ENCODE assay signal across 16 cellular contexts in genomic region chr2:184945306-184945705, GRCh38.
DNase-seq lines count a peak whose midpoint lies in the region; ATAC-seq, FAIRE-seq and TF ChIP-seq lines count a peak whose summit lies in the region.
"Had no signal": no experiment of that assay in that cellular context is flagged by ENCODE, and none has a peak within 500 bp of the region (broad histone marks: within the 10 kb centered on the region; RNA-seq: fewer than 3 reads in every experiment).

No MANE protein-coding gene starts in this region.

- H4K20me1 ChIP-seq in PC-3 (ENCODE audit: low read length), result no peaks in the 10 kb centered on the region
- H4K20me1 ChIP-seq in H1 (replicated peaks in 1 of 2; ENCODE audit: control insufficient read depth in 1 of 2, insufficient read depth in 2 of 2, low read length in 2 of 2), result no peaks in the 10 kb centered on the region

- H3K23me2 ChIP-seq in H1 (ENCODE audit: low read depth, low read length), result no peaks in the 10 kb centered on the region

- H3K9me2 ChIP-seq in PC-3 (replicated peaks; ENCODE audit: low read length), result no peaks in the 10 kb centered on the region

- no peaks in the 10 kb centered on the region for H3K27me3 ChIP-seq in H7 (ENCODE audit: control insufficient read depth, insufficient read depth, low read length)
- no peaks in the 10 kb centered on the region for H3K27me3 ChIP-seq in PC-3 (ENCODE audit: low read length)
- H3K27me3 ChIP-seq in H1 (replicated peaks in 1 of 4; ENCODE audit: control insufficient read depth in 3 of 4, extremely low read depth in 1 of 4, insufficient read depth in 3 of 4, low read length in 3 of 4), result no peaks in the 10 kb centered on the region
- H3K27me3 ChIP-seq in neuron (ENCODE audit: insufficient read depth, low read length), result no peaks in the 10 kb centered on the region
- H3K27me3 ChIP-seq: Peyer's patch had no signal

- H4K8ac ChIP-seq in H1 (ENCODE audit: extremely low read depth, insufficient read depth, low read length), result no peak overlapping the region

- TF ChIP-seq EP300 in H1 (IDR thresholded peaks at IDR 0.05; ENCODE audit: borderline replicate concordance in 1 of 2, low read depth in 2 of 2, low read length in 2 of 2), result no peak

- TF ChIP-seq RAD21 in H1 (IDR thresholded peaks at IDR 0.05 in 1 of 2, conservative IDR thresholded peaks at IDR 0.05 in 1 of 2; ENCODE audit: low read depth in 2 of 2, low read length in 2 of 2), result 0 out of 4 replicates have a peak, but pooled peaks of 1 of the 2 experiments have one; percentile 1

- H3K27ac ChIP-seq in PC-3 (ENCODE audit: low read length), result no peak overlapping the region
- H3K27ac ChIP-seq in H1 (ENCODE audit: low read depth, low read length), result no peak overlapping the region
- H3K27ac ChIP-seq: Peyer's patch had no signal

- H3K18ac ChIP-seq in H1 (ENCODE audit: extremely low read depth, low read length), result no peak overlapping the region

- H3F3A ChIP-seq in PC-3 (ENCODE audit: low read length, unreplicated experiment), result no peaks in the 10 kb centered on the region

- no peak for TF ChIP-seq POLR2A in H1 (IDR thresholded peaks at IDR 0.05; ENCODE audit: control extremely low read depth in 1 of 2, low read depth in 2 of 2, low read length in 2 of 2)

- H2BK20ac ChIP-seq in H1 (ENCODE audit: low read length), result no peak overlapping the region

- no peak overlapping the region for H2AK5ac ChIP-seq in H1 (ENCODE audit: low read depth, low read length)

- H3K4me2 ChIP-seq in PC-3 (ENCODE audit: low read length) (no peak overlapping the region), H1 (ENCODE audit: insufficient read depth in 1 of 2, low read depth in 2 of 2, low read length in 2 of 2) (no peak overlapping the region)

- H2BK12ac ChIP-seq in H1 (ENCODE audit: low read depth, low read length), result no peak overlapping the region

- H3K9me3 ChIP-seq in PC-3 (ENCODE audit: low read length) (no peaks in the 10 kb centered on the region), H1 (ENCODE audit: insufficient read depth in 2 of 2, low read depth in 1 of 2, low read length in 1 of 2) (no peaks in the 10 kb centered on the region), neuron (ENCODE audit: low read length) (no peaks in the 10 kb centered on the region)
- H3K9me3 ChIP-seq: Peyer's patch had no signal

- CTCF ChIA-PET in PC-3 (lab: Charles Lee) (no interaction called here), H1 (lab: Charles Lee; ENCODE audit: partially characterized antibody) (interaction anchor here (0.6 kb wide), 1 partner anchor 471 kb away, joined by 3 read pairs; no protein-coding TSS in a partner anchor)

- TF ChIP-seq CTCF in PC-3 (conservative IDR thresholded peaks at IDR 0.05; ENCODE audit: low read depth, low read length), result no peak
- no peak for TF ChIP-seq CTCF in H1 (IDR thresholded peaks at IDR 0.05; ENCODE audit: control extremely low read depth in 1 of 3, insufficient read depth in 1 of 3, low read depth in 1 of 3, low read length in 3 of 3)

- H3K14ac ChIP-seq in H1 (ENCODE audit: insufficient read length), result no peak overlapping the region

- H2BK5ac ChIP-seq in H1 (ENCODE audit: low read depth, low read length), result no peak overlapping the region

- 76% methylated on average over 5 of the region's 5 CpGs; no CpG with 5 or more reads in 1 of the 2 experiments for WGBS in H1 (ENCODE audit: extremely low coverage in 1 of 2, insufficient coverage in 1 of 2, insufficient read length in 1 of 2, insufficient replicate concordance in 2 of 2, low coverage in 1 of 2, low lambda C conversion rate in 2 of 2, missing lambda C conversion rate in 1 of 2), 2 experiments

- no peak overlapping the region for H2BK120ac ChIP-seq in H1 (replicated peaks; ENCODE audit: low read depth, low read length)

- intact Hi-C loops in PC-3 (cut with micrococcal nuclease) (no loop called here), Right ventricle myocardium superior (cut with DNase I) (no loop called here)

- no peaks in the 10 kb centered on the region for H3K79me1 ChIP-seq in H1 (ENCODE audit: low read depth, low read length)

- no peak overlapping the region for H4K91ac ChIP-seq in H1 (replicated peaks; ENCODE audit: insufficient read length, low read length)

- no peak overlapping the region for H3K56ac ChIP-seq in H1 (replicated peaks; ENCODE audit: insufficient read length, low read depth, low read length)

- no peak overlapping the region for H3K9ac ChIP-seq in PC-3 (ENCODE audit: low read length)
- no peak overlapping the region for H3K9ac ChIP-seq in H1 (replicated peaks in 1 of 4; ENCODE audit: extremely low read depth in 1 of 4, low read depth in 3 of 4, low read length in 3 of 4)

- no peaks in the 10 kb centered on the region for H3K4me1 ChIP-seq in PC-3 (ENCODE audit: insufficient read depth, low read length)
- H3K4me1 ChIP-seq in H1 (replicated peaks in 1 of 4; ENCODE audit: control insufficient read depth in 3 of 4, insufficient read depth in 4 of 4, low read length in 3 of 4), result no peaks in the 10 kb centered on the region
- no peaks in the 10 kb centered on the region for H3K4me1 ChIP-seq in neuron (ENCODE audit: insufficient read depth, low read length)
- H3K4me1 ChIP-seq: Peyer's patch had no signal

- no peak overlapping the region for H4K5ac ChIP-seq in H1 (ENCODE audit: insufficient read length, low read depth, low read length)

- POLR2A ChIA-PET in PC-3 (lab: Charles Lee; ENCODE audit: unreplicated experiment) (no interaction called here), H1 (lab: Charles Lee; ENCODE audit: partially characterized antibody) (interaction anchor here (1.4 kb wide), 1 partner anchor 15 kb away, joined by 3 read pairs; no protein-coding TSS in a partner anchor)

- no peak overlapping the region for H2BK15ac ChIP-seq in H1 (ENCODE audit: low read length)

- no TSS peak for BruUV-seq in PC-3 (replicated peaks; lab: Mats Ljungman, UMichigan)

- no peak for ATAC-seq in PC-3
- no peak for ATAC-seq in Right ventricle myocardium superior (ENCODE audit: poor library complexity)

- peak; percentile 79 for FAIRE-seq in H1 (lab: Jason Lieb, UNC)

- no peak overlapping the region for H3K23ac ChIP-seq in H1 (ENCODE audit: insufficient read length)

- H3K4me3 ChIP-seq in H7 (ENCODE audit: insufficient read depth, low read depth, low read length) (no peak overlapping the region), PC-3 (ENCODE audit: low read length) (no peak overlapping the region), H1 (ENCODE audit: extremely low read depth in 1 of 4, insufficient read depth in 2 of 4, low read depth in 3 of 4, low read length in 4 of 4) (no peak overlapping the region), neuron (ENCODE audit: low read length) (no peak overlapping the region)
- H3K4me3 ChIP-seq: Peyer's patch had no signal

- H2AFZ ChIP-seq in PC-3 (ENCODE audit: low read length), result 0 out of 2 replicates have a peak overlapping the region, but pooled peaks have one; percentile 2
- H2AFZ ChIP-seq in H1 (ENCODE audit: low read length), result peak overlapping the region; percentile 73; the same call in 1 of the 2 replicates
- peak overlapping the region; percentile 11 for H2AFZ ChIP-seq in neuron (ENCODE audit: low read depth, low read length)

- DNase-seq in H7 (peak; percentile 3), PC-3 (no peak), H1 (ENCODE audit: low read depth in 1 of 2, low spot score in 2 of 2) (no peak), HK-2 (ENCODE audit: unreplicated experiment) (no peak), Right ventricle myocardium superior (no peak), SIG-M5 (lab: John Stamatoyannopoulos, UW) (no peak)
- DNase-seq: AML-193, COR-L47, DMS153, KBM-7, MV-4-11, NCI-H187 treated with DMSO at 0.1 percent for 48 hours, NCI-H510A treated with DMSO at 0.1 percent for 48 hours, Peyer's patch, SHP77 had no signal

- H3K36me3 ChIP-seq in H7 (replicated peaks; ENCODE audit: control insufficient read depth, insufficient read depth, low read length) (no peaks in the 10 kb centered on the region), PC-3 (ENCODE audit: low read depth, low read length) (no peaks in the 10 kb centered on the region), H1 (ENCODE audit: control insufficient read depth in 2 of 4, insufficient read depth in 4 of 4, low read length in 3 of 4) (no peaks in the 10 kb centered on the region), neuron (ENCODE audit: insufficient read depth, low read length) (no peaks in the 10 kb centered on the region)
- H3K36me3 ChIP-seq: Peyer's patch had no signal

- H3K4ac ChIP-seq in H1 (replicated peaks; ENCODE audit: insufficient read length, low read depth, low read length), result no peak overlapping the region

- no peaks in the 10 kb centered on the region for H3K79me2 ChIP-seq in PC-3 (ENCODE audit: low read length)
- no peaks in the 10 kb centered on the region for H3K79me2 ChIP-seq in H1 (ENCODE audit: control insufficient read depth in 1 of 2, insufficient read depth in 2 of 2, low read length in 2 of 2)

TF ChIP-seq in H1, 55 proteins besides CTCF, POLR2A, EP300 and RAD21:
- TF ChIP-seq SP2 (IDR thresholded peaks at IDR 0.05; ENCODE audit: low read length), result no peak
- TF ChIP-seq BCL11A (IDR thresholded peaks at IDR 0.05; ENCODE audit: low read depth in 2 of 2, low read length in 2 of 2), result peak in 1 of 2 experiments; percentile 43
- no peak for TF ChIP-seq ASH2L (IDR thresholded peaks at IDR 0.05; ENCODE audit: low read length)
- TF ChIP-seq NANOG (IDR thresholded peaks at IDR 0.05; ENCODE audit: insufficient read depth, low read depth, low read length, poor library complexity, severe bottlenecking), result peak; percentile 18
- TF ChIP-seq CREB1 (IDR thresholded peaks at IDR 0.05), result no peak
- TF ChIP-seq SP4 (IDR thresholded peaks at IDR 0.05; ENCODE audit: low read length), result no peak
- TF ChIP-seq TEAD4 (IDR thresholded peaks at IDR 0.05; ENCODE audit: low read depth, low read length), result peak; percentile 38; the same call in 1 of the 2 replicates

Comparison
In these comparisons a context has a peak if more than half of its experiments do, and no peak if none do; other contexts are left out.
1. H2AFZ ChIP-seq: peak in every context shown above with its lines; median percentile 73 in H1; 11 in neuron; 2 in PC-3.